In genomic region chr10:95384011-95384704, GRCh38 we compare ENCODE assay signal across 17 cellular contexts.
DNase-seq lines count a peak whose midpoint lies in the region; ATAC-seq and TF ChIP-seq lines count a peak whose summit lies in the region.
"Had no signal": no experiment of that assay in that cellular context is flagged by ENCODE, and none has a peak within 500 bp of the region (broad histone marks: within the 10 kb centered on the region; RNA-seq: fewer than 3 reads in every experiment).

No MANE protein-coding gene starts in this region.

- peaks cover 3% of the 10 kb centered on the region for H3K4me1 Mint-ChIP-seq in WTC11

- H3K27me3 Mint-ChIP-seq in WTC11 (ENCODE audit: low read depth): no peaks in the 10 kb centered on the region

- H3K27ac ChIP-seq in tibial artery: peak overlapping the region; percentile 78 to 91

- intact Hi-C loops in tibial artery (cut with DNase I; ENCODE audit: low total_unique reads): no loop called here

- H3K4me1 ChIP-seq in adipocyte (ENCODE audit: control insufficient read depth, insufficient read depth, low read length) (peaks cover 23% of the 10 kb centered on the region), tibial artery (peaks cover 0 to 100% (median 52%) of the 10 kb centered on the region in 4 donors)
- H3K4me1 ChIP-seq: Caco-2 had no signal

- no peaks in the 10 kb centered on the region for H3K9me3 Mint-ChIP-seq in WTC11
- H3K9me3 Mint-ChIP-seq: nephron progenitor cell had no signal

- TF ChIP-seq CTCF in tibial artery (IDR thresholded peaks at IDR 0.05) (no peak), WTC11 (IDR thresholded peaks at IDR 0.05) (no peak)

- peaks cover 22% of the 10 kb centered on the region for H3K36me3 Mint-ChIP-seq in WTC11

- H3K4me3 Mint-ChIP-seq in WTC11: no peak overlapping the region
- H3K4me3 Mint-ChIP-seq: nephron progenitor cell had no signal

- ATAC-seq in GM21360 (IDR thresholded peaks at IDR 0.05; ENCODE audit: unreplicated experiment) (no peak), HG03378 (IDR thresholded peaks at IDR 0.05; ENCODE audit: unreplicated experiment) (no peak), WTC11 (no peak)

- H3K9ac ChIP-seq in adipocyte (ENCODE audit: low read length): peak overlapping the region; percentile 35

- peak; percentile 56 for DNase-seq in stimulated activated CD4-positive, alpha-beta T cell treated with anti-CD3 and anti-CD28 coated beads, Interleukin-15, amount 100 ng/mL, for 24 hours
- DNase-seq in stimulated activated CD4-positive, alpha-beta T cell treated with anti-CD3 and anti-CD28 coated beads, Interleukin-12 subunit alpha, Interleukin-12 subunit beta, amount 100 ng/mL, for 4 hours: no peak
- DNase-seq in adipocyte (ENCODE audit: low read depth) (no peak), putamen (ENCODE audit: low spot score) (peak; percentile 76), tibial artery (no peak), WTC11 (ENCODE audit: low spot score) (no peak)
- DNase-seq: activated effector memory CD4-positive, alpha-beta T cell treated with Interleukin-2 at 50 U/mL for 16 hours; Caco-2; GOT3; NCI-H2107; NCI-H524 treated with DMSO at 0.1 percent for 48 hours; nephron progenitor cell; small intestine; stimulated activated naive CD4-positive, alpha-beta T cell treated with Interleukin-2 at 50 U/mL for 16 hours; SW 1271 had no signal

- no peak overlapping the region for H3K27ac Mint-ChIP-seq in WTC11
- H3K27ac Mint-ChIP-seq: nephron progenitor cell had no signal

- H3K9me3 ChIP-seq in adipocyte (ENCODE audit: control insufficient read depth, low read length) (no peaks in the 10 kb centered on the region), tibial artery (no peaks in the 10 kb centered on the region)
- H3K9me3 ChIP-seq: Caco-2 had no signal

- POLR2A ChIA-PET in WTC11 (lab: Charles Lee): no interaction called here

- CTCF ChIA-PET in WTC11 (lab: Charles Lee): interaction anchor here (1.1 to 1.5 kb wide), 5 partner anchors 9 to 141 kb away, joined by 3 to 11 read pairs (median 4); no protein-coding TSS in a partner anchor

- H3K4me3 ChIP-seq in adipocyte (ENCODE audit: low read length) (no peak overlapping the region), tibial artery (no peak overlapping the region)

- H3K27me3 ChIP-seq in adipocyte (replicated peaks; ENCODE audit: control insufficient read depth, insufficient read depth, low read length) (no peaks in the 10 kb centered on the region), tibial artery (no peaks in the 10 kb centered on the region)

- H3K36me3 ChIP-seq in adipocyte (ENCODE audit: control insufficient read depth, insufficient read depth, low read length, severe bottlenecking) (peaks cover 59% of the 10 kb centered on the region), tibial artery (peaks cover 72 to 75% (median 73%) of the 10 kb centered on the region in 3 donors)

TF ChIP-seq in WTC11, 78 proteins besides CTCF, POLR2A, EP300 and RAD21:
- TF ChIP-seq SMAD3 (CRISPR knock-in tag; IDR thresholded peaks at IDR 0.05; ENCODE audit: borderline replicate concordance) (no peak), ZNF219 (CRISPR knock-in tag; IDR thresholded peaks at IDR 0.05; ENCODE audit: borderline replicate concordance) (no peak), ESRRA (CRISPR knock-in tag; IDR thresholded peaks at IDR 0.05; ENCODE audit: borderline replicate concordance) (no peak), IRF1 (CRISPR knock-in tag; IDR thresholded peaks at IDR 0.05) (no peak), JAZF1 (CRISPR knock-in tag; IDR thresholded peaks at IDR 0.05) (no peak), TCF7 (CRISPR knock-in tag; IDR thresholded peaks at IDR 0.05; ENCODE audit: low read depth) (no peak), PRDM15 (CRISPR knock-in tag; IDR thresholded peaks at IDR 0.05) (no peak), AR (CRISPR knock-in tag; IDR thresholded peaks at IDR 0.05) (no peak), NR1H2 (CRISPR knock-in tag; IDR thresholded peaks at IDR 0.05) (no peak), FOXJ3 (CRISPR knock-in tag; IDR thresholded peaks at IDR 0.05; ENCODE audit: borderline replicate concordance) (no peak), ZNF232 (CRISPR knock-in tag; IDR thresholded peaks at IDR 0.05) (no peak), NFATC4 (CRISPR knock-in tag; IDR thresholded peaks at IDR 0.05) (no peak), ZNF396 (CRISPR knock-in tag; IDR thresholded peaks at IDR 0.05; ENCODE audit: borderline replicate concordance) (no peak)

Comparison
In these comparisons a context has a peak if more than half of its experiments do, and no peak if none do; other contexts are left out.
1. DNase-seq: peak in stimulated activated CD4-positive, alpha-beta T cell treated with anti-CD3 and anti-CD28 coated beads, Interleukin-15, amount 100 ng/mL, for 24 hours (single experiment) and putamen (single experiment); none in stimulated activated CD4-positive, alpha-beta T cell treated with anti-CD3 and anti-CD28 coated beads, Interleukin-12 subunit alpha, Interleukin-12 subunit beta, amount 100 ng/mL, for 4 hours (single experiment), adipocyte (single experiment), tibial artery (0 of 2) and WTC11 (single experiment).